In the genomic region with DNA sequence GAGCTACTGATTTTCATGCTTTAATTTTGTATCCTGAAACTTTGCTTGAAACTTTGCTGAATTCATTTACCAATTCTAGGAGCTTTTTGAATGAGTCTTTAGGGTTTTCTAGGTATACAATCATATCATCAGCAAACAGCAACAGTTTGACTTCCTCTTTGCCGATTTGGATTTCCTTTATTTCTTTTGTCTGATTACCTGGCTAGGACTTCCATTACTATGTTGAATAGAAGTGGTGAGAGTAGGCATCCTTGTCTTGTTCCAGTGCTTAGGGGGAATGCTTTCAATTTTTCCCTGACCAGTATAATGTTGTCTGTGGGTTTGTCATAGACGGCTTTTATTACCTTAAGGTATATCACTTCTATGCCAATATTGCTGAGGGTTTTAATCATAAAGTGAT, we compare ENCODE assay signal across 8 cellular contexts. TPM values are rescaled to one million over a fixed set of nuclear protein-coding genes. Genes with fewer than 3 reads are reported as not detected.
DNase-seq lines count a peak whose midpoint lies in the region; ATAC-seq and TF ChIP-seq lines count a peak whose summit lies in the region.
"Not testable (repeated sequence)": the region's sequence is repeated elsewhere in the genome, so short reads cannot be mapped to it uniquely, and the experiment has no call there.
"Had no signal": no experiment of that assay in that cellular context is flagged by ENCODE, and none has a peak within 500 bp of the region (broad histone marks: within the 10 kb centered on the region; RNA-seq: fewer than 3 reads in every experiment).

No MANE protein-coding gene starts in this region.

- not testable (repeated sequence) for H3K9me3 ChIP-seq in DOHH2 (ENCODE audit: control insufficient read depth, insufficient read depth, low read length)

- POLR2A ChIA-PET in activated CD4-positive, alpha-beta memory T cell treated with anti-CD3 and anti-CD28 coated beads, Interleukin-2, amount 10 ng/mL, durations not matched to agents 7 days and 5 days (lab: Charles Lee) = interaction anchor here (1.6 to 2.8 kb wide), 3 partner anchors 12 to 41 kb away, joined by 6 to 12 read pairs (median 6); partner anchors contain the start of gene IFI16
- POLR2A ChIA-PET in MCF 10A (lab: Yijun Ruan, JAX) = interaction anchor here (0.6 kb wide), 1 partner anchor 16 kb away, joined by 3 read pairs; no protein-coding TSS in a partner anchor

- H3F3A ChIP-seq in DOHH2 (ENCODE audit: control insufficient read depth, insufficient read depth) = not testable (repeated sequence)

- CTCF ChIA-PET in activated CD4-positive, alpha-beta memory T cell treated with anti-CD3 and anti-CD28 coated beads, Interleukin-2, amount 10 ng/mL, durations not matched to agents 7 days and 5 days (lab: Charles Lee) = interaction anchor here (1.1 kb wide), 1 partner anchor 46 kb away, joined by 3 read pairs; no protein-coding TSS in a partner anchor
- CTCF ChIA-PET in MCF 10A (lab: Yijun Ruan, JAX) = interaction anchor here (0.6 to 0.9 kb wide), 4 partner anchors 9 to 693 kb away, joined by 3 to 4 read pairs (median 4); no protein-coding TSS in a partner anchor

- peak overlapping the region; percentile 17; the same call in 1 of the 2 replicates for H3K4me2 ChIP-seq in DOHH2 (ENCODE audit: low read length)

- peaks cover 98% of the 10 kb centered on the region for H3K36me3 ChIP-seq in DOHH2 (ENCODE audit: control insufficient read depth, low read length)

- not testable (repeated sequence) for H3K27ac ChIP-seq in DOHH2 (ENCODE audit: low read depth, low read length)

- H3K79me2 ChIP-seq in DOHH2 (ENCODE audit: control insufficient read depth, low read length) = peaks cover 99% of the 10 kb centered on the region

- TF ChIP-seq CTCF in DOHH2 (IDR thresholded peaks at IDR 0.05; ENCODE audit: low read depth, low read length, poor library complexity, severe bottlenecking); MCF 10A (IDR thresholded peaks at IDR 0.05; ENCODE audit: unreplicated experiment): not testable (repeated sequence)

- peaks cover 25% of the 10 kb centered on the region for H3K4me1 ChIP-seq in DOHH2 (ENCODE audit: control insufficient read depth, low read length)

- H3K4me3 Mint-ChIP-seq in T-helper 2 cell treated with Interferon-gamma antibody and Interleukin-4, amounts not matched to agents 5 μg/mL and 100 μg/mL, for 36 hours = peak overlapping the region; percentile 56
- peak overlapping the region; percentile 18 for H3K4me3 Mint-ChIP-seq in activated CD4-positive, alpha-beta memory T cell treated with anti-CD3 and anti-CD28 coated beads, Interleukin-2, amount 10 ng/mL, durations not matched to agents 7 days and 5 days
- H3K4me3 Mint-ChIP-seq in activated T-helper 17 cell treated with anti-CD3 and anti-CD28 coated beads, Interleukin-2, amount 50 U/mL, for 72 hours = peak overlapping the region; percentile 68
- H3K4me3 Mint-ChIP-seq in MCF 10A (ENCODE audit: unreplicated experiment) = not testable (repeated sequence)
- H3K4me3 Mint-ChIP-seq in stimulated activated memory B cell treated with anti-CD40 and anti-IgM and Interleukin-4, amounts not matched to agents 10 μg/mL and 1 μg/mL and 100 μg/mL, for 72 hours = peak overlapping the region; percentile 50

- H3K27ac Mint-ChIP-seq in T-helper 2 cell treated with Interferon-gamma antibody and Interleukin-4, amounts not matched to agents 5 μg/mL and 100 μg/mL, for 36 hours = peak overlapping the region; percentile 8
- H3K27ac Mint-ChIP-seq in activated CD4-positive, alpha-beta memory T cell treated with anti-CD3 and anti-CD28 coated beads, Interleukin-2, amount 10 ng/mL, durations not matched to agents 7 days and 5 days = peak overlapping the region; percentile 38
- H3K27ac Mint-ChIP-seq in activated T-helper 17 cell treated with anti-CD3 and anti-CD28 coated beads, Interleukin-2, amount 50 U/mL, for 72 hours = peak overlapping the region; percentile 81
- peak overlapping the region; percentile 0 for H3K27ac Mint-ChIP-seq in MCF 10A (ENCODE audit: low read depth, unreplicated experiment)
- peak overlapping the region; percentile 78 for H3K27ac Mint-ChIP-seq in stimulated activated memory B cell treated with anti-CD40 and anti-IgM and Interleukin-4, amounts not matched to agents 10 μg/mL and 1 μg/mL and 100 μg/mL, for 72 hours

- ATAC-seq in activated T-helper 17 cell treated with anti-CD3 and anti-CD28 coated beads, Interleukin-2, amount 50 U/mL, for 72 hours (replicated peaks); stimulated activated memory B cell treated with anti-CD40 and anti-IgM and Interleukin-4, amounts not matched to agents 10 μg/mL and 1 μg/mL and 100 μg/mL, for 72 hours: not testable (repeated sequence)

- H3K4me1 Mint-ChIP-seq in T-helper 2 cell treated with Interferon-gamma antibody and Interleukin-4, amounts not matched to agents 5 μg/mL and 100 μg/mL, for 36 hours (ENCODE audit: low read depth) = peaks cover 57% of the 10 kb centered on the region
- peaks cover 78% of the 10 kb centered on the region for H3K4me1 Mint-ChIP-seq in activated CD4-positive, alpha-beta memory T cell treated with anti-CD3 and anti-CD28 coated beads, Interleukin-2, amount 10 ng/mL, durations not matched to agents 7 days and 5 days
- H3K4me1 Mint-ChIP-seq in activated T-helper 17 cell treated with anti-CD3 and anti-CD28 coated beads, Interleukin-2, amount 50 U/mL, for 72 hours = peaks cover 56% of the 10 kb centered on the region
- peaks cover 45% of the 10 kb centered on the region for H3K4me1 Mint-ChIP-seq in MCF 10A (ENCODE audit: insufficient read depth, unreplicated experiment)
- peaks cover 89% of the 10 kb centered on the region for H3K4me1 Mint-ChIP-seq in stimulated activated memory B cell treated with anti-CD40 and anti-IgM and Interleukin-4, amounts not matched to agents 10 μg/mL and 1 μg/mL and 100 μg/mL, for 72 hours

- not testable (repeated sequence) for H3K4me3 ChIP-seq in DOHH2 (ENCODE audit: low read length)

- not testable (repeated sequence) for H3K27me3 Mint-ChIP-seq in T-helper 2 cell treated with Interferon-gamma antibody and Interleukin-4, amounts not matched to agents 5 μg/mL and 100 μg/mL, for 36 hours (ENCODE audit: low read depth); activated CD4-positive, alpha-beta memory T cell treated with anti-CD3 and anti-CD28 coated beads, Interleukin-2, amount 10 ng/mL, durations not matched to agents 7 days and 5 days; activated T-helper 17 cell treated with anti-CD3 and anti-CD28 coated beads, Interleukin-2, amount 50 U/mL, for 72 hours; MCF 10A (ENCODE audit: insufficient read depth, unreplicated experiment); stimulated activated memory B cell treated with anti-CD40 and anti-IgM and Interleukin-4, amounts not matched to agents 10 μg/mL and 1 μg/mL and 100 μg/mL, for 72 hours

- not testable (repeated sequence) for H3K9me2 ChIP-seq in DOHH2 (replicated peaks; ENCODE audit: control insufficient read depth, low read length)

- peaks cover 81% of the 10 kb centered on the region for H3K36me3 Mint-ChIP-seq in T-helper 2 cell treated with Interferon-gamma antibody and Interleukin-4, amounts not matched to agents 5 μg/mL and 100 μg/mL, for 36 hours (ENCODE audit: low read depth)
- peaks cover 94% of the 10 kb centered on the region for H3K36me3 Mint-ChIP-seq in activated CD4-positive, alpha-beta memory T cell treated with anti-CD3 and anti-CD28 coated beads, Interleukin-2, amount 10 ng/mL, durations not matched to agents 7 days and 5 days (ENCODE audit: low read depth)
- H3K36me3 Mint-ChIP-seq in activated T-helper 17 cell treated with anti-CD3 and anti-CD28 coated beads, Interleukin-2, amount 50 U/mL, for 72 hours (ENCODE audit: low read depth) = peaks cover 100% of the 10 kb centered on the region
- peaks cover 95% of the 10 kb centered on the region for H3K36me3 Mint-ChIP-seq in MCF 10A (ENCODE audit: insufficient read depth, unreplicated experiment)
- peaks cover 94% of the 10 kb centered on the region for H3K36me3 Mint-ChIP-seq in stimulated activated memory B cell treated with anti-CD40 and anti-IgM and Interleukin-4, amounts not matched to agents 10 μg/mL and 1 μg/mL and 100 μg/mL, for 72 hours

- H3K9me3 Mint-ChIP-seq in T-helper 2 cell treated with Interferon-gamma antibody and Interleukin-4, amounts not matched to agents 5 μg/mL and 100 μg/mL, for 36 hours; activated CD4-positive, alpha-beta memory T cell treated with anti-CD3 and anti-CD28 coated beads, Interleukin-2, amount 10 ng/mL, durations not matched to agents 7 days and 5 days; activated T-helper 17 cell treated with anti-CD3 and anti-CD28 coated beads, Interleukin-2, amount 50 U/mL, for 72 hours; MCF 10A (ENCODE audit: unreplicated experiment); stimulated activated memory B cell treated with anti-CD40 and anti-IgM and Interleukin-4, amounts not matched to agents 10 μg/mL and 1 μg/mL and 100 μg/mL, for 72 hours: not testable (repeated sequence)

- BruUV-seq in MCF 10A (replicated peaks; lab: Mats Ljungman, UMichigan) = not testable (repeated sequence)

- intact Hi-C loops in MCF 10A (cut with micrococcal nuclease) = not testable (repeated sequence)

- not testable (repeated sequence) for H3K27me3 ChIP-seq in DOHH2 (ENCODE audit: control insufficient read depth, low read length)

- peaks cover 52% of the 10 kb centered on the region for H4K20me1 ChIP-seq in DOHH2 (ENCODE audit: control insufficient read depth, insufficient read depth, low read depth, low read length)

- not testable (repeated sequence) for DNase-seq in T-helper 2 cell treated with Interferon-gamma antibody and Interleukin-4, amounts not matched to agents 5 μg/mL and 100 μg/mL, for 36 hours (ENCODE audit: low spot score); activated CD4-positive, alpha-beta memory T cell treated with anti-CD3 and anti-CD28 coated beads, Interleukin-2, amount 10 ng/mL, durations not matched to agents 7 days and 5 days; MCF 10A (ENCODE audit: unreplicated experiment)
- DNase-seq in lung microvascular endothelial cell (ENCODE audit: low read depth in 2 of 2) = peak; percentile 20 to 47

RNA-seq across cellular contexts. Expression of gene IFI16, which starts 17.1 kb away (rescaled TPM):
- total RNA-seq in activated CD4-positive, alpha-beta memory T cell treated with anti-CD3 and anti-CD28 coated beads, Interleukin-2, amount 10 ng/mL, durations not matched to agents 7 days and 5 days = 100 to 1,000 TPM; 394 to 395 TPM
- total RNA-seq in activated T-helper 17 cell treated with anti-CD3 and anti-CD28 coated beads, Interleukin-2, amount 50 U/mL, for 72 hours = 100 to 1,000 TPM; 187 to 217 TPM
- 139 and 163 TPM in 2 replicates for total RNA-seq in MCF 10A (2022)
- total RNA-seq in lung microvascular endothelial cell = 33.9 and 51.2 TPM in 2 replicates

RNA-seq across cellular contexts. Expression of gene AIM2, which starts 49.7 kb away (rescaled TPM):
- 10 to 100 TPM; 28.1 to 28.2 TPM for total RNA-seq in activated CD4-positive, alpha-beta memory T cell treated with anti-CD3 and anti-CD28 coated beads, Interleukin-2, amount 10 ng/mL, durations not matched to agents 7 days and 5 days
- total RNA-seq in activated T-helper 17 cell treated with anti-CD3 and anti-CD28 coated beads, Interleukin-2, amount 50 U/mL, for 72 hours = 100 to 1,000 TPM in 1 of 2 donors, 10 to 100 TPM in 1; 47.2 to 123 TPM
- total RNA-seq in MCF 10A (2022) (not detected in 2 replicates), lung microvascular endothelial cell (not detected in 2 replicates)
- total RNA-seq: NCI-H460 had no signal

Comparison
In these comparisons a context has a peak if more than half of its experiments do, and no peak if none do; other contexts are left out.
1. H3K27ac Mint-ChIP-seq: peak in every context shown above with its lines; median percentile 81 in activated T-helper 17 cell treated with anti-CD3 and anti-CD28 coated beads, Interleukin-2, amount 50 U/mL, for 72 hours; 78 in stimulated activated memory B cell treated with anti-CD40 and anti-IgM and Interleukin-4, amounts not matched to agents 10 μg/mL and 1 μg/mL and 100 μg/mL, for 72 hours; 38 in activated CD4-positive, alpha-beta memory T cell treated with anti-CD3 and anti-CD28 coated beads, Interleukin-2, amount 10 ng/mL, durations not matched to agents 7 days and 5 days; 8 in T-helper 2 cell treated with Interferon-gamma antibody and Interleukin-4, amounts not matched to agents 5 μg/mL and 100 μg/mL, for 36 hours; 0 in MCF 10A.
2. RNA of gene AIM2, which starts 49.7 kb away (total RNA-seq): 47.2 to 123 TPM in activated T-helper 17 cell treated with anti-CD3 and anti-CD28 coated beads, Interleukin-2, amount 50 U/mL, for 72 hours and 28.1 to 28.2 TPM in activated CD4-positive, alpha-beta memory T cell treated with anti-CD3 and anti-CD28 coated beads, Interleukin-2, amount 10 ng/mL, durations not matched to agents 7 days and 5 days; not detected in MCF 10A and not detected in lung microvascular endothelial cell; every median in the first group is over 10 times any median in the second.